8 cellular contexts compared by ENCODE assay signal in the genomic region with DNA sequence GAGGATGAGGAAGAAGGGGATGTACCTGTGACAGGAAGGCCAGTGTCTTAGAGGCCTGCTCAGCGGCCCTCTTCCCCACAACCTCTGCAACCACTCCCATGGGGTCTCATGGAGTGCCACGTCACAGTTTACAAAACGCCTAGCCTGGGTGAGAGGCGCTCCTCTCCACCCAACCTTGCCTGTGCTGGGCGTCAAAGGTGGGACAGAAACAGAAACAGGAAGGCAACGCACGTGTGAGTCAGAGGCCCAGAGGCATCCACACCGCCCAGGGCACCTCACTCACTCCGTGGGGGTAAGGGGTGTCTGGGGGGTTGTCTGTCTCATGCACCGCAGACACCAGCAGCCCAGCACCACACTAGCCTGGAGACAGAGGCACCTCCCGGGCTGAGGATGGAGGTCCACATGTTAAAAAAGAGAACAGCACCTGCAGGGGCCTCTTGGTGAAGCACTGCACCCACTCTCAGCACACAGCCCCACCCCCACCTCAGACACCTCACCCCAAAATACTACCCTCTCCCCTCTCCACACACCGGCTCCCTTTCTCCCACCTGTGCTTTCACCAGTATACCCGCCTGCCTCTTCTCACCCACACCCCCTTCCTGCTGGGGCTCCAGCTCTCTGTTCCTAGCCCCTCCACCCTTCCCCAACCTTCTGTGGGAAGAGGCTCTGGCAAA. TPM values are rescaled to one million over a fixed set of nuclear protein-coding genes. Genes with fewer than 3 reads are reported as not detected.
DNase-seq lines count a peak whose midpoint lies in the region; ATAC-seq and TF ChIP-seq lines count a peak whose summit lies in the region.

No MANE protein-coding gene starts in this region.

- ATAC-seq in HG03342 (IDR thresholded peaks at IDR 0.05; ENCODE audit: unreplicated experiment) (peak; percentile 54), upper lobe of left lung (ENCODE audit: low FRiP score in 2 of 2) (no peak)
- peak; percentile 89 to 91 for ATAC-seq in activated T-cell treated with anti-CD3 and anti-CD28 coated beads, Interleukin-2, amount 50 U/mL, for 4 hours

- H3K36me3 ChIP-seq in MG63 (peaks cover 31% of the 10 kb centered on the region), ascending aorta (no peaks in the 10 kb centered on the region), upper lobe of left lung (no peaks in the 10 kb centered on the region)

- H3K4me1 ChIP-seq in ascending aorta (peaks cover 8 to 17% of the 10 kb centered on the region in 2 donors), upper lobe of left lung (peaks cover 19 to 38% (median 21%) of the 10 kb centered on the region in 4 donors)

- H3K4me3 ChIP-seq in MG63: no peak overlapping the region
- no peak overlapping the region for H3K4me3 ChIP-seq in ascending aorta
- no peak overlapping the region for H3K4me3 ChIP-seq in upper lobe of left lung

- H3K27me3 ChIP-seq in MG63 (no peaks in the 10 kb centered on the region), ascending aorta (no peaks in the 10 kb centered on the region), upper lobe of left lung (no peaks in the 10 kb centered on the region)

- H3K36me3 Mint-ChIP-seq in activated T-cell treated with anti-CD3 and anti-CD28 coated beads, Interleukin-2, amount 50 U/mL, for 4 hours (ENCODE audit: insufficient read depth): peaks cover 2% of the 10 kb centered on the region
- no peaks in the 10 kb centered on the region for H3K36me3 Mint-ChIP-seq in progenitor cell of endocrine pancreas (ENCODE audit: insufficient read depth)

- H3K4me3 Mint-ChIP-seq in activated T-cell treated with anti-CD3 and anti-CD28 coated beads, Interleukin-2, amount 50 U/mL, for 4 hours: no peak overlapping the region
- H3K4me3 Mint-ChIP-seq in progenitor cell of endocrine pancreas (ENCODE audit: low read depth): no peak overlapping the region

- TF ChIP-seq CTCF in ascending aorta (IDR thresholded peaks at IDR 0.05): no peak
- TF ChIP-seq CTCF in progenitor cell of endocrine pancreas (IDR thresholded peaks at IDR 0.05; ENCODE audit: unreplicated experiment): no peak
- TF ChIP-seq CTCF in upper lobe of left lung (IDR thresholded peaks at IDR 0.05): no peak

- H3K4me1 Mint-ChIP-seq in activated T-cell treated with anti-CD3 and anti-CD28 coated beads, Interleukin-2, amount 50 U/mL, for 4 hours (ENCODE audit: low read depth): peaks cover 21% of the 10 kb centered on the region
- H3K4me1 Mint-ChIP-seq in progenitor cell of endocrine pancreas (ENCODE audit: low read depth): peaks cover 15% of the 10 kb centered on the region

- no peaks in the 10 kb centered on the region for H3K9me3 ChIP-seq in MG63
- H3K9me3 ChIP-seq in ascending aorta: no peaks in the 10 kb centered on the region
- H3K9me3 ChIP-seq in upper lobe of left lung: no peaks in the 10 kb centered on the region

- no peaks in the 10 kb centered on the region for H3K27me3 Mint-ChIP-seq in activated T-cell treated with anti-CD3 and anti-CD28 coated beads, Interleukin-2, amount 50 U/mL, for 4 hours (ENCODE audit: low read depth)
- H3K27me3 Mint-ChIP-seq in progenitor cell of endocrine pancreas: no peaks in the 10 kb centered on the region

- H3K27ac Mint-ChIP-seq in progenitor cell of endocrine pancreas: no peak overlapping the region

- H3K27ac ChIP-seq in ascending aorta: no peak overlapping the region
- no peak overlapping the region for H3K27ac ChIP-seq in upper lobe of left lung

- TF ChIP-seq EP300 in upper lobe of left lung (IDR thresholded peaks at IDR 0.05): no peak

- peak; percentile 44 for DNase-seq in activated T-cell treated with anti-CD3 and anti-CD28 coated beads, Interleukin-2, amount 50 U/mL, for 4 hours
- peak; percentile 27 for DNase-seq in stimulated activated CD4-positive, alpha-beta T cell treated with anti-CD3 and anti-CD28 coated beads, Interleukin-4, amount 100 ng/mL, for 24 hours
- DNase-seq in MG63: no peak
- DNase-seq in ascending aorta (ENCODE audit: low spot score in 2 of 2): no peak
- DNase-seq in progenitor cell of endocrine pancreas (ENCODE audit: low spot score, unreplicated experiment): no peak
- no peak for DNase-seq in upper lobe of left lung

- peak; percentile 10 for TF ChIP-seq POLR2A in GM19099 (IDR thresholded peaks at IDR 0.05; ENCODE audit: extremely low read depth, insufficient read length, low read depth)
- no peak for TF ChIP-seq POLR2A in upper lobe of left lung (IDR thresholded peaks at IDR 0.05)

- 67 to 69% methylated on average over 3 to 13 of the region's 13 CpGs for WGBS in upper lobe of left lung, 2 donors

- intact Hi-C loops in ascending aorta (cut with DNase I): loop anchor here (5.0 kb wide), 2 partner anchors 53 to 158 kb away; a partner anchor contains a TSS

- H3K9me3 Mint-ChIP-seq in activated T-cell treated with anti-CD3 and anti-CD28 coated beads, Interleukin-2, amount 50 U/mL, for 4 hours: no peaks in the 10 kb centered on the region
- no peaks in the 10 kb centered on the region for H3K9me3 Mint-ChIP-seq in progenitor cell of endocrine pancreas (ENCODE audit: low read depth)

RNA-seq across cellular contexts. Expression of a gene that starts 4.7 kb away (rescaled TPM):
- total RNA-seq in activated T-cell treated with anti-CD3 and anti-CD28 coated beads, Interleukin-2, amount 50 U/mL, for 4 hours: 1 to 10 TPM; 4.0 to 5.5 (median 4.8) TPM
- total RNA-seq in MG63 (2014; rRNA removed; shearing (Covaris generic); ENCODE audit: low replicate concordance): 0.82 and 3.3 TPM in 2 replicates
- 0.85 TPM for total RNA-seq in ascending aorta
- total RNA-seq in progenitor cell of endocrine pancreas: 9.7 and 11.9 TPM in 2 replicates
- 10 to 100 TPM in 2 of 6 donors, 1 to 10 TPM in 4; 3.6 to 33.7 (median 7.0) TPM for total RNA-seq in upper lobe of left lung

RNA-seq across cellular contexts. Expression of a gene that starts 19.7 kb away (rescaled TPM):
- total RNA-seq in activated T-cell treated with anti-CD3 and anti-CD28 coated beads, Interleukin-2, amount 50 U/mL, for 4 hours: 10 to 100 TPM; 82.6 to 94.4 (median 91.3) TPM
- 29.5 and 38.8 TPM in 2 replicates for total RNA-seq in MG63 (2014; rRNA removed; shearing (Covaris generic); ENCODE audit: low replicate concordance)
- total RNA-seq in ascending aorta: 6.4 TPM
- 46.6 and 48.4 TPM in 2 replicates for total RNA-seq in progenitor cell of endocrine pancreas
- total RNA-seq in upper lobe of left lung: 10 to 100 TPM; 19.4 to 48.3 (median 28.7) TPM

Comparison
In these comparisons a context has a peak if more than half of its experiments do, and no peak if none do; other contexts are left out.
1. ATAC-seq: peak in HG03342 (single experiment) and activated T-cell treated with anti-CD3 and anti-CD28 coated beads, Interleukin-2, amount 50 U/mL, for 4 hours (2 of 2); none in upper lobe of left lung (0 of 2).
2. DNase-seq: peak in activated T-cell treated with anti-CD3 and anti-CD28 coated beads, Interleukin-2, amount 50 U/mL, for 4 hours (single experiment) and stimulated activated CD4-positive, alpha-beta T cell treated with anti-CD3 and anti-CD28 coated beads, Interleukin-4, amount 100 ng/mL, for 24 hours (single experiment); none in MG63 (single experiment), ascending aorta (0 of 2), progenitor cell of endocrine pancreas (single experiment) and upper lobe of left lung (0 of 2).